ENCODE assay signal across 12 cellular contexts in the genomic region with DNA sequence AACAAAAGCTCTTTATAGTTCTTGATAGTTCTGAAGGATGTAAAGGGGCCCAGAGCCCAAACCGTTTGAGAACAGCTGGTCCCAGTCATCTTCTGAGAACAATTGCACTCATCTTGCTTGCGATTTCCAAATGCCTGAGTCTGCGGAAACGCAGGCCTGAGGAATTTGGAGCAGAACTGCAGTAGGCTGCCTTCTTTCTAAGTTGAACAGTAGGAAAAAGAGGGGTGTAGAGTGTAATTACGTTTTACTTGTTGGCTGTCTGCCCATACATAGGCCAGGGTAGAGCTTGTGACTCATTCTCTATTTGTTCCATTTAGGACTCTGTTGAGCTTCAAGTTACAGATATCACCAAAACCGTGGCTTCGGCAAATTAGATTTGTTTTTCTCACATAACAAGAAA. TPM values are rescaled to one million over a fixed set of nuclear protein-coding genes. Genes with fewer than 3 reads are reported as not detected.
A peak's percentile ranks its signal among the peaks of the same experiment; 100 is the strongest.
DNase-seq lines count a peak whose midpoint lies in the region; ATAC-seq, FAIRE-seq and TF ChIP-seq lines count a peak whose summit lies in the region.
"Had no signal": no experiment of that assay in that cellular context is flagged by ENCODE, and none has a peak within 500 bp of the region (broad histone marks: within the 10 kb centered on the region; RNA-seq: fewer than 3 reads in every experiment).

No MANE protein-coding gene starts in this region.

- H3K9me3 Mint-ChIP-seq in activated CD4-positive, alpha-beta memory T cell treated with anti-CD3 and anti-CD28 coated beads for 36 hours: peaks cover 9% of the 10 kb centered on the region

- H3K36me3 Mint-ChIP-seq in activated CD4-positive, alpha-beta memory T cell treated with anti-CD3 and anti-CD28 coated beads for 36 hours: peaks cover 2% of the 10 kb centered on the region

- POLR2A ChIA-PET in PC-3 (lab: Charles Lee; ENCODE audit: unreplicated experiment): no interaction called here
- POLR2A ChIA-PET in activated CD4-positive, alpha-beta memory T cell treated with anti-CD3 and anti-CD28 coated beads for 36 hours (lab: Charles Lee): no interaction called here

- peak; percentile 16 for DNase-seq in DMS 273 treated with DMSO at 0.1 percent for 48 hours (lab: John Stamatoyannopoulos, UW)
- DNase-seq in PC-3: peak; percentile 75
- DNase-seq in fibroblast of the aortic adventitia (ENCODE audit: low read depth): peak; percentile 95
- DNase-seq in ovary: peak; percentile 43 to 50 (median 50)
- no peak for DNase-seq in DMS79 (lab: John Stamatoyannopoulos, UW)
- DNase-seq in GM19239 (ENCODE audit: insufficient read length, low spot score): no peak
- DNase-seq in HAP-1 (ENCODE audit: low spot score in 2 of 2): no peak
- DNase-seq in activated CD4-positive, alpha-beta memory T cell treated with anti-CD3 and anti-CD28 coated beads for 36 hours: no peak
- DNase-seq: activated T-cell treated with anti-CD3 and anti-CD28 coated beads, Interleukin-2, amount 50 U/mL, for 24 hours; HFFc6; NCI-H774; right lobe of liver had no signal

- ATAC-seq in PC-3: peak; percentile 56

- H3K27ac ChIP-seq in PC-3 (ENCODE audit: low read length) (no peak overlapping the region), ovary (peak overlapping the region in 1 of 2 donors; percentile 13)
- H3K27ac ChIP-seq: right lobe of liver had no signal

- H3K9me2 ChIP-seq in PC-3 (replicated peaks; ENCODE audit: low read length): no peaks in the 10 kb centered on the region

- no peaks in the 10 kb centered on the region for H3F3A ChIP-seq in PC-3 (ENCODE audit: low read length, unreplicated experiment)

- H3K4me3 ChIP-seq in PC-3 (ENCODE audit: low read length): no peak overlapping the region
- H3K4me3 ChIP-seq in fibroblast of the aortic adventitia (ENCODE audit: low read depth, low read length): no peak overlapping the region
- no peak overlapping the region for H3K4me3 ChIP-seq in ovary
- H3K4me3 ChIP-seq in HAP-1: no peak overlapping the region
- H3K4me3 ChIP-seq: right lobe of liver had no signal

- peak overlapping the region; percentile 59 for H3K4me2 ChIP-seq in PC-3 (ENCODE audit: low read length)

- no peak for FAIRE-seq in GM19239 (lab: Jason Lieb, UNC)

- intact Hi-C loops in PC-3 (cut with micrococcal nuclease) (no loop called here), ovary (cut with DNase I) (no loop called here)
- intact Hi-C loops in activated CD4-positive, alpha-beta memory T cell treated with anti-CD3 and anti-CD28 coated beads for 36 hours (cut with micrococcal nuclease): no loop called here

- no peaks in the 10 kb centered on the region for H3K4me1 Mint-ChIP-seq in activated CD4-positive, alpha-beta memory T cell treated with anti-CD3 and anti-CD28 coated beads for 36 hours (ENCODE audit: low read depth)

- no peak overlapping the region for H3K27ac Mint-ChIP-seq in activated CD4-positive, alpha-beta memory T cell treated with anti-CD3 and anti-CD28 coated beads for 36 hours
- H3K27ac Mint-ChIP-seq: activated T-cell treated with anti-CD3 and anti-CD28 coated beads, Interleukin-2, amount 50 U/mL, for 24 hours; HFFc6 had no signal

- H4K20me1 ChIP-seq in PC-3 (ENCODE audit: low read length): no peaks in the 10 kb centered on the region

- no peaks in the 10 kb centered on the region for H3K79me2 ChIP-seq in PC-3 (ENCODE audit: low read length)

- H3K4me1 ChIP-seq in PC-3 (ENCODE audit: insufficient read depth, low read length) (peaks cover 9% of the 10 kb centered on the region), ovary (ENCODE audit: insufficient read depth) (peaks cover 3% of the 10 kb centered on the region), HAP-1 (no peaks in the 10 kb centered on the region)
- H3K4me1 ChIP-seq: right lobe of liver had no signal

- no peaks in the 10 kb centered on the region for H3K9me3 ChIP-seq in PC-3 (ENCODE audit: low read length)
- no peaks in the 10 kb centered on the region for H3K9me3 ChIP-seq in ovary
- H3K9me3 ChIP-seq in HAP-1: no peaks in the 10 kb centered on the region
- H3K9me3 ChIP-seq: right lobe of liver had no signal

- peaks cover 12% of the 10 kb centered on the region; the same call in 1 of the 2 replicates for H3K27me3 ChIP-seq in PC-3 (ENCODE audit: low read length)
- no peaks in the 10 kb centered on the region for H3K27me3 ChIP-seq in ovary
- no peaks in the 10 kb centered on the region for H3K27me3 ChIP-seq in HAP-1 (ENCODE audit: low read depth)
- H3K27me3 ChIP-seq: right lobe of liver had no signal

- no TSS peak for BruUV-seq in PC-3 (replicated peaks; lab: Mats Ljungman, UMichigan)

- H3K36me3 ChIP-seq in PC-3 (ENCODE audit: low read depth, low read length) (no peaks in the 10 kb centered on the region), ovary (no peaks in the 10 kb centered on the region), HAP-1 (replicated peaks) (no peaks in the 10 kb centered on the region)
- H3K36me3 ChIP-seq: right lobe of liver had no signal

- in situ Hi-C loops in HAP-1 (cut with MboI; ENCODE audit: low sequenced_read_pairs): no loop called here

- no peak overlapping the region for H3K9ac ChIP-seq in PC-3 (ENCODE audit: low read length)

- no peak overlapping the region for H3K4me3 Mint-ChIP-seq in activated CD4-positive, alpha-beta memory T cell treated with anti-CD3 and anti-CD28 coated beads for 36 hours
- H3K4me3 Mint-ChIP-seq: activated T-cell treated with anti-CD3 and anti-CD28 coated beads, Interleukin-2, amount 50 U/mL, for 24 hours; HFFc6 had no signal

- no peak for TF ChIP-seq EP300 in ovary (IDR thresholded peaks at IDR 0.05)

- H3K27me3 Mint-ChIP-seq in activated CD4-positive, alpha-beta memory T cell treated with anti-CD3 and anti-CD28 coated beads for 36 hours: peaks cover 5% of the 10 kb centered on the region

- CTCF ChIA-PET in PC-3 (lab: Charles Lee): no interaction called here
- CTCF ChIA-PET in activated CD4-positive, alpha-beta memory T cell treated with anti-CD3 and anti-CD28 coated beads for 36 hours (lab: Charles Lee): no interaction called here

- TF ChIP-seq POLR2A in ovary (IDR thresholded peaks at IDR 0.05): no peak

- no peak overlapping the region for H2AFZ ChIP-seq in PC-3 (ENCODE audit: low read length)

- 7 to 15% (median 8%) methylated on average over 7 of the region's 7 CpGs for WGBS in ovary, 3 donors

- no peak for TF ChIP-seq CTCF in PC-3 (conservative IDR thresholded peaks at IDR 0.05; ENCODE audit: low read depth, low read length)
- TF ChIP-seq CTCF in fibroblast of the aortic adventitia (IDR thresholded peaks at IDR 0.05; ENCODE audit: insufficient read depth, low read length): no peak
- TF ChIP-seq CTCF in ovary (IDR thresholded peaks at IDR 0.05): no peak

RNA-seq across cellular contexts. Expression of a gene that starts 42.0 kb away (rescaled TPM):
- total RNA-seq in PC-3 (2014; rRNA removed) (11.1 and 12.7 TPM in 2 replicates), fibroblast of the aortic adventitia (ENCODE audit: low replicate concordance) (14.5 and 17.7 TPM in 2 replicates), ovary (10 to 100 TPM; 15.6 to 28.1 (median 23.7) TPM)
- polyA plus RNA-seq in ovary: 10 to 100 TPM; 10.9 to 12.5 TPM
- total RNA-seq in activated CD4-positive, alpha-beta memory T cell treated with anti-CD3 and anti-CD28 coated beads for 36 hours: 1 to 10 TPM; 7.7 to 7.9 TPM

Comparison
In these comparisons a context has a peak if more than half of its experiments do, and no peak if none do; other contexts are left out.
1. DNase-seq: peak in DMS 273 treated with DMSO at 0.1 percent for 48 hours (single experiment), PC-3 (single experiment), fibroblast of the aortic adventitia (single experiment) and ovary (5 of 5); none in DMS79 (single experiment), GM19239 (single experiment), HAP-1 (0 of 2) and activated CD4-positive, alpha-beta memory T cell treated with anti-CD3 and anti-CD28 coated beads for 36 hours (single experiment).